Comparison of ENCODE assay signal across 20 cellular contexts in genomic region chr3:63043631-63044030, GRCh38.
A peak's percentile ranks its signal among the peaks of the same experiment; 100 is the strongest.
DNase-seq lines count a peak whose midpoint lies in the region; ATAC-seq and TF ChIP-seq lines count a peak whose summit lies in the region.
"Had no signal": no experiment of that assay in that cellular context is flagged by ENCODE, and none has a peak within 500 bp of the region (broad histone marks: within the 10 kb centered on the region; RNA-seq: fewer than 3 reads in every experiment).

No MANE protein-coding gene starts in this region.

- H3K9me3 ChIP-seq in SK-N-SH (no peaks in the 10 kb centered on the region), gastrocnemius medialis (no peaks in the 10 kb centered on the region)
- H3K9me3 ChIP-seq: mucosa of descending colon, sigmoid colon, testis had no signal

- H4K20me1 ChIP-seq in SK-N-SH (ENCODE audit: insufficient read depth), result no peaks in the 10 kb centered on the region

- no peak overlapping the region for H3K4me2 ChIP-seq in SK-N-SH
- H3K4me2 ChIP-seq: KMS-11 had no signal

- H3K27ac ChIP-seq in SK-N-SH (ENCODE audit: low read depth in 2 of 2, low read length in 1 of 2) (no peak overlapping the region), gastrocnemius medialis (no peak overlapping the region)
- H3K27ac ChIP-seq: KMS-11, sigmoid colon, testis had no signal

- TF ChIP-seq POLR2A in gastrocnemius medialis (IDR thresholded peaks at IDR 0.05), result no peak

- TF ChIP-seq RAD21 in SK-N-SH (IDR thresholded peaks at IDR 0.05; ENCODE audit: low read length), result no peak

- intact Hi-C loops in head of caudate nucleus (cut with DNase I) (no loop called here), gastrocnemius medialis (cut with DNase I; ENCODE audit: low total_unique reads) (no loop called here)

- POLR2A ChIA-PET in SK-N-SH (lab: Yijun Ruan, JAX), result no interaction called here

- H2AFZ ChIP-seq in SK-N-SH (ENCODE audit: low read depth), result peak overlapping the region; percentile 17; the same call in 1 of the 2 replicates

- no peak overlapping the region for H3K4me3 ChIP-seq in HFF-Myc (replicated peaks; ENCODE audit: low read depth, low read length)
- H3K4me3 ChIP-seq in SK-N-SH (ENCODE audit: low read depth in 2 of 2, low read length in 1 of 2), result no peak overlapping the region
- H3K4me3 ChIP-seq in gastrocnemius medialis, result no peak overlapping the region
- H3K4me3 ChIP-seq: mucosa of descending colon, sigmoid colon, testis had no signal

- H3K27me3 ChIP-seq in SK-N-SH (ENCODE audit: insufficient read depth) (no peaks in the 10 kb centered on the region), gastrocnemius medialis (no peaks in the 10 kb centered on the region)
- H3K27me3 ChIP-seq: sigmoid colon, testis had no signal

- no peaks in the 10 kb centered on the region for H3F3A ChIP-seq in SK-N-SH (replicated peaks; ENCODE audit: insufficient read depth)

- TF ChIP-seq CTCF in HFF-Myc (IDR thresholded peaks at IDR 0.05; ENCODE audit: low read depth, low read length, missing control alignments) (no peak), SK-N-SH (IDR thresholded peaks at IDR 0.05) (no peak), gastrocnemius medialis (IDR thresholded peaks at IDR 0.05 in 4 of 5, conservative IDR thresholded peaks at IDR 0.05 in 1 of 5) (no peak)

- H3K4me1 ChIP-seq in SK-N-SH (ENCODE audit: control insufficient read depth in 1 of 2, insufficient read depth in 2 of 2, low read depth in 1 of 2, low read length in 1 of 2), result 0 out of 4 replicates have a peak, but pooled peaks cover 0 to 3% of the 10 kb centered on the region in 2 experiments
- H3K4me1 ChIP-seq in gastrocnemius medialis, result no peaks in the 10 kb centered on the region
- H3K4me1 ChIP-seq: sigmoid colon, testis had no signal

- in situ Hi-C loops in gastrocnemius medialis (cut with MboI; ENCODE audit: low sequenced_read_pairs in 4 of 4), result no loop called here

- ATAC-seq in HG02798 (IDR thresholded peaks at IDR 0.05; ENCODE audit: poor library complexity, unreplicated experiment) (no peak), gastrocnemius medialis (no peak)
- ATAC-seq: mucosa of descending colon had no signal

- TF ChIP-seq EP300 in SK-N-SH (IDR thresholded peaks at IDR 0.05; ENCODE audit: borderline replicate concordance in 1 of 2, low read depth in 1 of 2, low read length in 1 of 2), result no peak

- peak; percentile 4 for DNase-seq in HFF-Myc (ENCODE audit: extremely low read depth, low read depth)
- DNase-seq in SK-N-SH, result no peak
- peak in 33 of 42 donors; percentile 9 to 84 (median 39) for DNase-seq in head of caudate nucleus
- DNase-seq in superior temporal gyrus (ENCODE audit: extremely low spot score), result peak; percentile 64
- no peak for DNase-seq in HK-2 (ENCODE audit: unreplicated experiment)
- no peak for DNase-seq in gastrocnemius medialis
- DNase-seq: activated CD4-positive, alpha-beta T cell treated with anti-CD3 and anti-CD28 coated beads for 48 hours; activated naive CD4-positive, alpha-beta T cell treated with Interleukin-2 at 50 U/mL for 16 hours; DMS153; erythroblast; glutamatergic neuron; islet precursor cell; NCI-H1436; NCI-H226; sigmoid colon; stimulated activated CD4-positive, alpha-beta T cell treated with anti-CD3 and anti-CD28 coated beads, Interleukin-4, amount 100 ng/mL, for 1 hour; testis had no signal

- WGBS in SK-N-SH (ENCODE audit: low lambda C conversion rate), result 24% methylated on average over 1 of the region's 1 CpG

- H3K36me3 ChIP-seq in SK-N-SH (replicated peaks in 1 of 2; ENCODE audit: control insufficient read depth in 1 of 2, insufficient read depth in 2 of 2, low read length in 1 of 2) (no peaks in the 10 kb centered on the region), gastrocnemius medialis (no peaks in the 10 kb centered on the region)
- H3K36me3 ChIP-seq: sigmoid colon had no signal

- CTCF ChIA-PET in SK-N-SH (lab: Yijun Ruan, JAX), result interaction anchor here (0.9 to 1.1 kb wide), 2 partner anchors 13 to 123 kb away, joined by 3 to 6 read pairs; no protein-coding TSS in a partner anchor

- no peak overlapping the region for H3K9ac ChIP-seq in SK-N-SH
- H3K9ac ChIP-seq: KMS-11 had no signal

- H3K9me2 ChIP-seq in SK-N-SH, result no peaks in the 10 kb centered on the region

- no peaks in the 10 kb centered on the region for H3K79me2 ChIP-seq in SK-N-SH (ENCODE audit: insufficient read depth)

TF ChIP-seq in SK-N-SH, 30 proteins besides CTCF, POLR2A, EP300 and RAD21:
- 0 out of 2 replicates have a peak, but pooled peaks have one; percentile 32 for TF ChIP-seq TCF12 (IDR thresholded peaks at IDR 0.05)
- no peak for TF ChIP-seq PBX3 (IDR thresholded peaks at IDR 0.05)
- peak; percentile 73 for TF ChIP-seq JUND (IDR thresholded peaks at IDR 0.05)
- TF ChIP-seq FOSL2 (IDR thresholded peaks at IDR 0.05; ENCODE audit: borderline replicate concordance, low read depth), result peak; percentile 68; the same call in 1 of the 2 replicates
- no peak for TF ChIP-seq GABPA (IDR thresholded peaks at IDR 0.05; ENCODE audit: low read depth)
- no peak for TF ChIP-seq POLR2AphosphoS5 (IDR thresholded peaks at IDR 0.05; ENCODE audit: low read depth, low read length)
- TF ChIP-seq MAX (IDR thresholded peaks at IDR 0.05; ENCODE audit: low read depth), result no peak
- peak; percentile 69 for TF ChIP-seq NFIC (IDR thresholded peaks at IDR 0.05; ENCODE audit: borderline replicate concordance)
- no peak for TF ChIP-seq EZH2phosphoT487 (IDR thresholded peaks at IDR 0.05; ENCODE audit: borderline replicate concordance, low read depth)

Comparison
In these comparisons a context has a peak if more than half of its experiments do, and no peak if none do; other contexts are left out.
1. DNase-seq: peak in HFF-Myc (single experiment), head of caudate nucleus (33 of 42) and superior temporal gyrus (single experiment); none in SK-N-SH (single experiment), HK-2 (single experiment) and gastrocnemius medialis (0 of 2).